Comparison of ENCODE assay signal across 19 cellular contexts in genomic region chr16:23594186-23594585, GRCh38. TPM values are rescaled to one million over a fixed set of nuclear protein-coding genes. Genes with fewer than 3 reads are reported as not detected.
A peak's percentile ranks its signal among the peaks of the same experiment; 100 is the strongest.
DNase-seq lines count a peak whose midpoint lies in the region; ATAC-seq and TF ChIP-seq lines count a peak whose summit lies in the region.
"Had no signal": no experiment of that assay in that cellular context is flagged by ENCODE, and none has a peak within 500 bp of the region (broad histone marks: within the 10 kb centered on the region; RNA-seq: fewer than 3 reads in every experiment).

No MANE protein-coding gene starts in this region.

- peaks cover 0 to 7% of the 10 kb centered on the region in 2 experiments; a peak in 1 of 4 replicates for H3K4me1 ChIP-seq in SK-N-SH (ENCODE audit: control insufficient read depth in 1 of 2, insufficient read depth in 2 of 2, low read depth in 1 of 2, low read length in 1 of 2)
- peaks cover 8% of the 10 kb centered on the region for H3K4me1 ChIP-seq in GM23248 (ENCODE audit: insufficient read depth)
- peaks cover 16% of the 10 kb centered on the region for H3K4me1 ChIP-seq in iPS-15b (ENCODE audit: control insufficient read depth, insufficient read depth, low read length)
- peaks cover 13% of the 10 kb centered on the region for H3K4me1 ChIP-seq in body of pancreas

- 94% methylated on average over 12 of the region's 12 CpGs for WGBS in SK-N-SH (ENCODE audit: low lambda C conversion rate)
- WGBS in GM23248 (ENCODE audit: low coverage in 1 of 2, low lambda C conversion rate in 2 of 2, missing lambda C conversion rate in 2 of 2), 2 experiments: 93 to 96% methylated on average over 12 of the region's 12 CpGs
- 93 to 98% methylated on average over 7 to 12 of the region's 12 CpGs for WGBS in body of pancreas, 2 donors

- TF ChIP-seq RAD21 in SK-N-SH (IDR thresholded peaks at IDR 0.05; ENCODE audit: low read length): no peak

- intact Hi-C loops in body of pancreas (cut with DNase I): no loop called here

- TF ChIP-seq EP300 in SK-N-SH (IDR thresholded peaks at IDR 0.05; ENCODE audit: borderline replicate concordance in 1 of 2, low read depth in 1 of 2, low read length in 1 of 2): no peak

- no peak for TF ChIP-seq POLR2A in body of pancreas (IDR thresholded peaks at IDR 0.05)

- H3F3A ChIP-seq in SK-N-SH (replicated peaks; ENCODE audit: insufficient read depth) (peaks cover 2% of the 10 kb centered on the region), GM23248 (ENCODE audit: insufficient read depth) (no peaks in the 10 kb centered on the region)

- H3K4me2 ChIP-seq in SK-N-SH: peak overlapping the region; percentile 92; the same call in 1 of the 2 replicates
- peak overlapping the region; percentile 96 for H3K4me2 ChIP-seq in GM23248 (ENCODE audit: unreplicated experiment)

- in situ Hi-C loops in GM23248 (cut with MboI): no loop called here

- H3K9me3 ChIP-seq in SK-N-SH: no peaks in the 10 kb centered on the region
- H3K9me3 ChIP-seq in GM23248 (ENCODE audit: low read depth): no peaks in the 10 kb centered on the region
- H3K9me3 ChIP-seq in iPS-15b (ENCODE audit: control insufficient read depth, insufficient read depth, low read length): no peaks in the 10 kb centered on the region
- no peaks in the 10 kb centered on the region for H3K9me3 ChIP-seq in body of pancreas

- ATAC-seq in SK-N-SH treated with all-trans-retinoic acid at 6 μM for 48 hours: no peak
- no peak for ATAC-seq in body of pancreas

- DNase-seq in SK-N-SH (no peak), GM23248 (no peak), islet precursor cell (no peak), body of pancreas (no peak), putamen (ENCODE audit: low spot score) (no peak)
- no peak for DNase-seq in activated naive CD8-positive, alpha-beta T cell treated with anti-CD3 and anti-CD28 coated beads for 36 hours
- DNase-seq: activated CD4-positive, CD25-positive, alpha-beta regulatory T cell treated with anti-CD3 and anti-CD28 coated beads, Interleukin-2, amount 50 U/mL, for 72 hours; activated CD8-positive, alpha-beta memory T cell treated with anti-CD3 and anti-CD28 coated beads, Interleukin-2, amount 50 U/mL, for 48 hours; activated naive CD4-positive, alpha-beta T cell; MM.1S; NCI-H146; NCI-H748 treated with DMSO at 0.1 percent for 48 hours; stimulated activated CD4-positive, alpha-beta T cell treated with anti-CD3 and anti-CD28 coated beads, Interleukin-2, amount 100 ng/mL, for 48 hours; T1000 had no signal

- peaks cover 16% of the 10 kb centered on the region for H3K4me1 Mint-ChIP-seq in activated naive CD8-positive, alpha-beta T cell treated with anti-CD3 and anti-CD28 coated beads for 36 hours

- POLR2A ChIA-PET in SK-N-SH (lab: Yijun Ruan, JAX): no interaction called here

- H3K4me3 ChIP-seq in SK-N-SH (ENCODE audit: low read depth in 2 of 2, low read length in 1 of 2) (no peak overlapping the region), GM23248 (peak overlapping the region; percentile 88; the same call in 1 of the 2 replicates), iPS-15b (ENCODE audit: low read depth, low read length) (peak overlapping the region; percentile 99), body of pancreas (no peak overlapping the region)

- CTCF ChIA-PET in SK-N-SH (lab: Yijun Ruan, JAX): no interaction called here

- peak overlapping the region; percentile 25 for H3K27ac Mint-ChIP-seq in activated naive CD8-positive, alpha-beta T cell treated with anti-CD3 and anti-CD28 coated beads for 36 hours
- H3K27ac Mint-ChIP-seq: B cell had no signal

- H2AFZ ChIP-seq in SK-N-SH (ENCODE audit: low read depth) (no peak overlapping the region), GM23248 (no peak overlapping the region)
- H2AFZ ChIP-seq: parathyroid adenoma had no signal

- no peak overlapping the region for H3K4me3 Mint-ChIP-seq in activated naive CD8-positive, alpha-beta T cell treated with anti-CD3 and anti-CD28 coated beads for 36 hours

- H3K27me3 Mint-ChIP-seq in activated naive CD8-positive, alpha-beta T cell treated with anti-CD3 and anti-CD28 coated beads for 36 hours: no peaks in the 10 kb centered on the region
- H3K27me3 Mint-ChIP-seq: B cell had no signal

- peaks cover 70% of the 10 kb centered on the region for H3K79me2 ChIP-seq in SK-N-SH (ENCODE audit: insufficient read depth)
- H3K79me2 ChIP-seq in GM23248 (ENCODE audit: insufficient read depth): peaks cover 69% of the 10 kb centered on the region

- H3K9ac ChIP-seq in SK-N-SH (no peak overlapping the region), GM23248 (no peak overlapping the region), iPS-15b (ENCODE audit: low read depth, low read length) (peak overlapping the region; percentile 37)
- H3K9ac ChIP-seq: parathyroid adenoma had no signal

- no peak overlapping the region for H3K27ac ChIP-seq in SK-N-SH (ENCODE audit: low read depth in 2 of 2, low read length in 1 of 2)
- H3K27ac ChIP-seq in GM23248: no peak overlapping the region
- H3K27ac ChIP-seq in body of pancreas: no peak overlapping the region
- H3K27ac ChIP-seq: parathyroid adenoma, skin epidermis had no signal

- TF ChIP-seq CTCF in SK-N-SH (IDR thresholded peaks at IDR 0.05) (no peak), body of pancreas (IDR thresholded peaks at IDR 0.05) (no peak)

- H3K9me2 ChIP-seq in SK-N-SH (no peaks in the 10 kb centered on the region), GM23248 (ENCODE audit: insufficient read depth) (no peaks in the 10 kb centered on the region)

- H3K9me3 Mint-ChIP-seq in activated naive CD8-positive, alpha-beta T cell treated with anti-CD3 and anti-CD28 coated beads for 36 hours: no peaks in the 10 kb centered on the region

- H3K36me3 ChIP-seq in SK-N-SH (replicated peaks in 1 of 2; ENCODE audit: control insufficient read depth in 1 of 2, insufficient read depth in 2 of 2, low read length in 1 of 2) (peaks cover 10 to 18% of the 10 kb centered on the region in 2 experiments), GM23248 (ENCODE audit: low read depth) (peaks cover 14% of the 10 kb centered on the region; the same call in 1 of the 2 replicates), iPS-15b (ENCODE audit: control insufficient read depth, insufficient read depth, low read length) (peaks cover 42% of the 10 kb centered on the region), body of pancreas (replicated peaks in 1 of 2; ENCODE audit: insufficient read depth in 1 of 2, low read depth in 2 of 2) (peaks cover 0 to 5% of the 10 kb centered on the region in 2 donors)

- H3K36me3 Mint-ChIP-seq in activated naive CD8-positive, alpha-beta T cell treated with anti-CD3 and anti-CD28 coated beads for 36 hours: peaks cover 22% of the 10 kb centered on the region

- no peaks in the 10 kb centered on the region for H3K27me3 ChIP-seq in SK-N-SH (ENCODE audit: insufficient read depth)
- no peaks in the 10 kb centered on the region for H3K27me3 ChIP-seq in GM23248 (replicated peaks; ENCODE audit: insufficient read depth)
- no peaks in the 10 kb centered on the region for H3K27me3 ChIP-seq in iPS-15b (ENCODE audit: control insufficient read depth, insufficient read depth, low read length)
- H3K27me3 ChIP-seq in body of pancreas: no peaks in the 10 kb centered on the region

- H4K20me1 ChIP-seq in SK-N-SH (ENCODE audit: insufficient read depth): peaks cover 14% of the 10 kb centered on the region; the same call in 1 of the 2 replicates
- no peaks in the 10 kb centered on the region for H4K20me1 ChIP-seq in GM23248 (ENCODE audit: insufficient read depth)

TF ChIP-seq in SK-N-SH, 30 proteins besides CTCF, POLR2A, EP300 and RAD21 (continues in another document):
- TF ChIP-seq TAF1 (IDR thresholded peaks at IDR 0.05; ENCODE audit: borderline replicate concordance, low read depth, low read length): no peak

RNA-seq across cellular contexts. Expression of gene NDUFAB1, which starts 1.9 kb away (rescaled TPM):
- polyA plus RNA-seq in SK-N-SH (2012; rRNA removed): 187 and 191 TPM in 2 replicates
- polyA plus RNA-seq in SK-N-SH (2012; cell fraction: cytosol; rRNA removed): 205 and 238 TPM in 2 replicates
- polyA plus RNA-seq in SK-N-SH (2012; cell fraction: nucleus; rRNA removed): 80.8 and 109 TPM in 2 replicates
- total RNA-seq in GM23248 (2014; rRNA removed; shearing (Covaris generic)): 78.9 and 118 TPM in 2 replicates
- polyA plus RNA-seq in GM23248 (2016; fragmentation: Nextera tagmentation; extraction: Ambion mirVana): 234 and 235 TPM in 2 replicates
- total RNA-seq in activated naive CD8-positive, alpha-beta T cell treated with anti-CD3 and anti-CD28 coated beads for 36 hours: 100 to 1,000 TPM; 175 to 183 TPM
- 10 to 100 TPM; 16.2 to 42.0 TPM for total RNA-seq in body of pancreas

RNA-seq across cellular contexts. Expression of gene UBFD1, which starts 36.7 kb away (rescaled TPM):
- 66.1 and 68.9 TPM in 2 replicates for polyA plus RNA-seq in SK-N-SH (2012; rRNA removed)
- 53.4 and 67.1 TPM in 2 replicates for polyA plus RNA-seq in SK-N-SH (2012; cell fraction: cytosol; rRNA removed)
- polyA plus RNA-seq in SK-N-SH (2012; cell fraction: nucleus; rRNA removed): 129 and 153 TPM in 2 replicates
- 129 and 160 TPM in 2 replicates for total RNA-seq in GM23248 (2014; rRNA removed; shearing (Covaris generic))
- 47.7 and 50.2 TPM in 2 replicates for polyA plus RNA-seq in GM23248 (2016; fragmentation: Nextera tagmentation; extraction: Ambion mirVana)
- total RNA-seq in activated naive CD8-positive, alpha-beta T cell treated with anti-CD3 and anti-CD28 coated beads for 36 hours: 10 to 100 TPM; 60.4 to 62.7 TPM
- 10 to 100 TPM; 42.0 to 57.0 TPM for total RNA-seq in body of pancreas

RNA-seq across cellular contexts. Expression of gene EARS2, which starts 37.0 kb away (rescaled TPM):
- polyA plus RNA-seq in SK-N-SH (2012; rRNA removed): 23.2 and 37.4 TPM in 2 replicates
- polyA plus RNA-seq in SK-N-SH (2012; cell fraction: cytosol; rRNA removed): 19.1 and 24.7 TPM in 2 replicates
- 53.3 and 71.1 TPM in 2 replicates for polyA plus RNA-seq in SK-N-SH (2012; cell fraction: nucleus; rRNA removed)
- 23.4 and 27.1 TPM in 2 replicates for total RNA-seq in GM23248 (2014; rRNA removed; shearing (Covaris generic))
- polyA plus RNA-seq in GM23248 (2016; fragmentation: Nextera tagmentation; extraction: Ambion mirVana): 15.3 and 15.6 TPM in 2 replicates
- 10 to 100 TPM; 25.2 to 30.4 TPM for total RNA-seq in activated naive CD8-positive, alpha-beta T cell treated with anti-CD3 and anti-CD28 coated beads for 36 hours
- 10 to 100 TPM; 18.2 to 83.1 TPM for total RNA-seq in body of pancreas

RNA-seq across cellular contexts. Expression of gene PALB2, which starts 46.9 kb away (rescaled TPM):
- polyA plus RNA-seq in SK-N-SH (2012; rRNA removed): 3.3 and 4.5 TPM in 2 replicates
- polyA plus RNA-seq in SK-N-SH (2012; cell fraction: cytosol; rRNA removed): 4.4 and 5.0 TPM in 2 replicates
- 4.5 and 6.3 TPM in 2 replicates for polyA plus RNA-seq in SK-N-SH (2012; cell fraction: nucleus; rRNA removed)
- total RNA-seq in GM23248 (2014; rRNA removed; shearing (Covaris generic)): 5.4 and 15.3 TPM in 2 replicates
- 7.8 and 8.5 TPM in 2 replicates for polyA plus RNA-seq in GM23248 (2016; fragmentation: Nextera tagmentation; extraction: Ambion mirVana)
- total RNA-seq in activated naive CD8-positive, alpha-beta T cell treated with anti-CD3 and anti-CD28 coated beads for 36 hours: 10 to 100 TPM; 30.9 to 32.4 TPM
- 1 to 10 TPM; 4.4 to 7.9 TPM for total RNA-seq in body of pancreas

RNA-seq across cellular contexts. Expression of gene DCTN5, which starts 47.1 kb away (rescaled TPM):
- polyA plus RNA-seq in SK-N-SH (2012; rRNA removed) (45.6 and 59.8 TPM in 2 replicates), GM23248 (2016; fragmentation: Nextera tagmentation; extraction: Ambion mirVana) (47.6 and 49.7 TPM in 2 replicates)
- polyA plus RNA-seq in SK-N-SH (2012; cell fraction: cytosol; rRNA removed): 59.2 and 59.9 TPM in 2 replicates
- 37.5 and 74.0 TPM in 2 replicates for polyA plus RNA-seq in SK-N-SH (2012; cell fraction: nucleus; rRNA removed)
- total RNA-seq in GM23248 (2014; rRNA removed; shearing (Covaris generic)): 38.2 and 41.9 TPM in 2 replicates
- 10 to 100 TPM; 81.3 to 88.0 TPM for total RNA-seq in activated naive CD8-positive, alpha-beta T cell treated with anti-CD3 and anti-CD28 coated beads for 36 hours
- 10 to 100 TPM; 14.3 to 23.4 TPM for total RNA-seq in body of pancreas

Comparison
In these comparisons a context has a peak if more than half of its experiments do, and no peak if none do; other contexts are left out.
1. H3K4me3 ChIP-seq: peak in GM23248 (single experiment) and iPS-15b (single experiment); none in SK-N-SH (0 of 2) and body of pancreas (0 of 2).